Comparison of ENCODE assay signal across 22 cellular contexts in the genomic region with DNA sequence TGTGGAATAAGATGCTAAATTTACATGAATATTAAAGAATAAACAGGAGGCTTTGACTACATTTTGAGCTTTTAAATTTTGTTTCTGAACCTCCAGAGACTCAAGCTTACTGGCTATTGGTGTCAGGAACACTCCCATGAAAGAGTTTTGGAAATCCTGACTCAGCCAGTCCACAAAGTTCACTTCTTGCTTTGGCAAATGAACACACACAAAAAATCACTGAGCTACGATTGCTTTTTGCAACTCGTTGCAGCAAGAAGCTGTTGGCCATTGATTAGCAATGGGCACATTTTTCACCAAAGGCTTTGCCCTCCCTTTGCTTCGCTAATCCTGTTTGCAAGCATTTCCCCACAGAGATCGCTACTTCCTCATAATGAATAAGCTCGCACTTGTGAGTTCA.
"Had no signal": no experiment of that assay in that cellular context is flagged by ENCODE, and none has a peak within 500 bp of the region (broad histone marks: within the 10 kb centered on the region; RNA-seq: fewer than 3 reads in every experiment).

No MANE protein-coding gene starts in this region.

- H3K79me2 ChIP-seq: parathyroid adenoma had no signal

- H3K9me3 ChIP-seq: colonic mucosa, testis, tibial artery had no signal

- ATAC-seq: left colon; left ventricle myocardium superior; natural killer cell treated with Interleukin-12 subunit alpha and Interleukin-12 subunit beta and Interleukin-15 and Interleukin-18, amount 100 ng/mL, for 72 hours; sciatic nerve; stimulated activated memory B cell treated with anti-CD40 and anti-IgM and Interleukin-4, amounts not matched to agents 10 μg/mL and 1 μg/mL and 100 μg/mL, for 72 hours; stimulated activated naive CD8-positive, alpha-beta T cell treated with anti-CD3 and anti-CD28 coated beads, Interleukin-15, Interleukin-2, amounts not matched to agents 100 U/mL and 50 U/mL, for 24 hours had no signal

- H3K4me1 ChIP-seq: colonic mucosa, parathyroid adenoma, testis, tibial artery had no signal

- FAIRE-seq: frontal cortex had no signal

- H2AFZ ChIP-seq: parathyroid adenoma had no signal

- H3K27me3 ChIP-seq: colonic mucosa, testis, tibial artery had no signal

- H3K9ac ChIP-seq: parathyroid adenoma had no signal

- H3K4me3 ChIP-seq: colonic mucosa, lung, testis, tibial artery had no signal

- DNase-seq: colonic mucosa; effector CD8-positive, alpha-beta T cell; endodermal cell; erythroblast; hypothalamus; immature natural killer cell; islet precursor cell; kidney glomerular epithelial cell; left colon; left ventricle myocardium superior; naive B cell; stimulated activated CD4-positive, alpha-beta T cell treated with anti-CD3 and anti-CD28 coated beads, Interleukin-4, amount 100 ng/mL, for 4 hours; stimulated activated naive CD8-positive, alpha-beta T cell treated with anti-CD3 and anti-CD28 coated beads, Interleukin-15, Interleukin-2, amounts not matched to agents 100 U/mL and 50 U/mL, for 24 hours; substantia nigra; testis; tibial artery had no signal

- H3K27ac ChIP-seq: colonic mucosa, parathyroid adenoma, testis, tibial artery had no signal

- H3K36me3 ChIP-seq: colonic mucosa, tibial artery had no signal
